In genomic region chr5:16897284-16897704, GRCh38 we compare ENCODE assay signal across 12 cellular contexts. TPM values are rescaled to one million over a fixed set of nuclear protein-coding genes. Genes with fewer than 3 reads are reported as not detected.
DNase-seq lines count a peak whose midpoint lies in the region; ATAC-seq and TF ChIP-seq lines count a peak whose summit lies in the region.
"Had no signal": no experiment of that assay in that cellular context is flagged by ENCODE, and none has a peak within 500 bp of the region (broad histone marks: within the 10 kb centered on the region; RNA-seq: fewer than 3 reads in every experiment).

No MANE protein-coding gene starts in this region.

- POLR2A ChIA-PET in BJ (lab: Charles Lee), result no interaction called here
- POLR2A ChIA-PET in WTC11 (lab: Charles Lee), result no interaction called here
- POLR2A ChIA-PET in CD8-positive, alpha-beta T cell (lab: Charles Lee), result no interaction called here

- no peak overlapping the region for H3K14ac ChIP-seq in mesenchymal stem cell (ENCODE audit: low read length in 2 of 2)

- H3K4me2 ChIP-seq in mesenchymal stem cell (ENCODE audit: low read length, poor library complexity, severe bottlenecking), result no peak overlapping the region

- H2AFZ ChIP-seq in mesenchymal stem cell (ENCODE audit: low read depth, low read length), result no peak overlapping the region

- CTCF ChIA-PET in BJ (lab: Yijun Ruan, JAX) (no interaction called here), WTC11 (lab: Charles Lee) (interaction anchor here (1.2 kb wide), 1 partner anchor 36 kb away, joined by 3 read pairs; no protein-coding TSS in a partner anchor)
- CTCF ChIA-PET in CD8-positive, alpha-beta T cell (lab: Charles Lee), result no interaction called here

- H3K27ac Mint-ChIP-seq in WTC11, result peak overlapping the region; percentile 75
- H3K27ac Mint-ChIP-seq in CD8-positive, alpha-beta T cell, result no peak overlapping the region
- H3K27ac Mint-ChIP-seq: activated T-cell treated with anti-CD3 and anti-CD28 coated beads, Interleukin-2, amount 50 U/mL, for 72 hours had no signal

- H2BK12ac ChIP-seq in mesenchymal stem cell (ENCODE audit: low read length in 2 of 2), result no peak overlapping the region

- peaks cover 75% of the 10 kb centered on the region for H3K4me1 Mint-ChIP-seq in WTC11
- no peaks in the 10 kb centered on the region for H3K4me1 Mint-ChIP-seq in CD8-positive, alpha-beta T cell (ENCODE audit: low read depth)

- H4K91ac ChIP-seq in mesenchymal stem cell (ENCODE audit: low read length), result no peak overlapping the region

- H3K36me3 ChIP-seq in BJ (ENCODE audit: control insufficient read depth, insufficient read depth, low read length), result no peaks in the 10 kb centered on the region; the same call in 1 of the 2 replicates
- no peaks in the 10 kb centered on the region for H3K36me3 ChIP-seq in mesenchymal stem cell (ENCODE audit: control insufficient read depth in 1 of 2, insufficient read depth in 2 of 2, low read depth in 1 of 2, low read length in 2 of 2)
- no peaks in the 10 kb centered on the region for H3K36me3 ChIP-seq in CD8-positive, alpha-beta T cell (ENCODE audit: insufficient read depth, low read length)
- H3K36me3 ChIP-seq: uterus, WERI-Rb-1 had no signal

- peaks cover 17% of the 10 kb centered on the region for H3K4me1 ChIP-seq in mesenchymal stem cell (ENCODE audit: control insufficient read depth, insufficient read depth, low read depth, low read length)
- no peaks in the 10 kb centered on the region for H3K4me1 ChIP-seq in CD8-positive, alpha-beta T cell (ENCODE audit: insufficient read depth, low read length)
- H3K4me1 ChIP-seq: uterus had no signal

- TF ChIP-seq CTCF in BJ (IDR thresholded peaks at IDR 0.05; ENCODE audit: insufficient read depth, low read depth, low read length) (no peak), WTC11 (IDR thresholded peaks at IDR 0.05) (no peak), GM20000 (IDR thresholded peaks at IDR 0.05; ENCODE audit: extremely low read depth, missing control alignments) (no peak)
- no peak for TF ChIP-seq CTCF in CD8-positive, alpha-beta T cell (IDR thresholded peaks at IDR 0.05)

- intact Hi-C loops in CD8-positive, alpha-beta T cell (cut with DNase I, micrococcal nuclease), result no loop called here

- no peaks in the 10 kb centered on the region for H3K9me3 Mint-ChIP-seq in WTC11
- H3K9me3 Mint-ChIP-seq in CD8-positive, alpha-beta T cell, result no peaks in the 10 kb centered on the region
- H3K9me3 Mint-ChIP-seq: activated T-cell treated with anti-CD3 and anti-CD28 coated beads, Interleukin-2, amount 50 U/mL, for 72 hours had no signal

- H3K27ac ChIP-seq in mesenchymal stem cell (ENCODE audit: low read length, poor library complexity, severe bottlenecking), result no peak overlapping the region
- H3K27ac ChIP-seq in CD8-positive, alpha-beta T cell (ENCODE audit: low read depth, low read length), result no peak overlapping the region
- H3K27ac ChIP-seq: uterus, WERI-Rb-1 had no signal

- peak overlapping the region; percentile 65 for H4K8ac ChIP-seq in mesenchymal stem cell (ENCODE audit: low read length)

- ATAC-seq in WTC11, result no peak
- ATAC-seq in CD8-positive, alpha-beta T cell, result no peak
- ATAC-seq: activated T-cell treated with anti-CD3 and anti-CD28 coated beads, Interleukin-2, amount 50 U/mL, for 72 hours; right cardiac atrium had no signal

- peak; percentile 24 for DNase-seq in BJ (ENCODE audit: low read depth)
- DNase-seq in HT-29 (ENCODE audit: low spot score), result peak; percentile 60
- no peak for DNase-seq in WTC11 (ENCODE audit: low spot score)
- peak; percentile 81 for DNase-seq in mesenchymal stem cell
- DNase-seq in activated CD8-positive, alpha-beta memory T cell treated with anti-CD3 and anti-CD28 coated beads, Interleukin-2, amount 50 U/mL, for 4 hours, result no peak
- no peak for DNase-seq in CD8-positive, alpha-beta T cell
- DNase-seq in GM20000 (ENCODE audit: low spot score), result no peak
- no peak for DNase-seq in NCI-H2107 treated with DMSO at 0.1 percent for 48 hours (lab: John Stamatoyannopoulos, UW; ENCODE audit: unreplicated experiment)
- DNase-seq: activated T-cell treated with anti-CD3 and anti-CD28 coated beads, Interleukin-2, amount 50 U/mL, for 72 hours; right cardiac atrium; uterus; WERI-Rb-1 had no signal

- H2BK15ac ChIP-seq in mesenchymal stem cell (ENCODE audit: low read depth, poor library complexity, severe bottlenecking), result no peak overlapping the region

- H3K18ac ChIP-seq in mesenchymal stem cell (ENCODE audit: low read depth in 1 of 2, low read length in 2 of 2), result peak overlapping the region in 1 of 2 experiments; percentile 72

- no peak overlapping the region for H2AK5ac ChIP-seq in mesenchymal stem cell (ENCODE audit: low read length, severe bottlenecking)

- no peaks in the 10 kb centered on the region for H3K27me3 Mint-ChIP-seq in WTC11 (ENCODE audit: low read depth)
- H3K27me3 Mint-ChIP-seq in CD8-positive, alpha-beta T cell (ENCODE audit: low read depth), result peaks cover 2% of the 10 kb centered on the region

- H3K4me3 Mint-ChIP-seq in WTC11, result no peak overlapping the region
- no peak overlapping the region for H3K4me3 Mint-ChIP-seq in CD8-positive, alpha-beta T cell
- H3K4me3 Mint-ChIP-seq: activated T-cell treated with anti-CD3 and anti-CD28 coated beads, Interleukin-2, amount 50 U/mL, for 72 hours had no signal

- no peaks in the 10 kb centered on the region for H3K9me3 ChIP-seq in mesenchymal stem cell (ENCODE audit: control insufficient read depth, low read length)
- no peaks in the 10 kb centered on the region for H3K9me3 ChIP-seq in CD8-positive, alpha-beta T cell (ENCODE audit: low read length)
- H3K9me3 ChIP-seq: uterus had no signal

- no peak overlapping the region for H2BK120ac ChIP-seq in mesenchymal stem cell (ENCODE audit: low read depth, low read length)

- peaks cover 25% of the 10 kb centered on the region for H3K79me1 ChIP-seq in mesenchymal stem cell (replicated peaks; ENCODE audit: low read length, poor library complexity, severe bottlenecking)

- H2BK5ac ChIP-seq in mesenchymal stem cell (ENCODE audit: low read depth, low read length, poor library complexity, severe bottlenecking), result no peak overlapping the region

- H3K27me3 ChIP-seq in BJ (ENCODE audit: control insufficient read depth, insufficient read depth, low read length) (no peaks in the 10 kb centered on the region), mesenchymal stem cell (ENCODE audit: control insufficient read depth in 1 of 2, insufficient read depth in 1 of 2, low read length in 2 of 2) (no peaks in the 10 kb centered on the region)
- no peaks in the 10 kb centered on the region for H3K27me3 ChIP-seq in CD8-positive, alpha-beta T cell (ENCODE audit: insufficient read depth, low read length)
- H3K27me3 ChIP-seq: uterus had no signal

- H3K4me3 ChIP-seq in BJ (ENCODE audit: low read depth, low read length) (no peak overlapping the region), mesenchymal stem cell (ENCODE audit: insufficient read depth in 1 of 2, low read depth in 1 of 2, low read length in 2 of 2) (no peak overlapping the region)
- H3K4me3 ChIP-seq in CD8-positive, alpha-beta T cell (ENCODE audit: low read depth, low read length), result no peak overlapping the region
- H3K4me3 ChIP-seq: uterus had no signal

- H3K9ac ChIP-seq in mesenchymal stem cell (ENCODE audit: low read length), result no peak overlapping the region

- H3K4ac ChIP-seq in mesenchymal stem cell (ENCODE audit: low read depth in 1 of 2, low read length in 2 of 2), result no peak overlapping the region

- H3K36me3 Mint-ChIP-seq in WTC11, result no peaks in the 10 kb centered on the region
- no peaks in the 10 kb centered on the region for H3K36me3 Mint-ChIP-seq in CD8-positive, alpha-beta T cell

- no peak overlapping the region for H3K23ac ChIP-seq in mesenchymal stem cell (ENCODE audit: low read length in 2 of 2)

- 15% methylated on average over 6 of the region's 7 CpGs for WGBS in mesenchymal stem cell

TF ChIP-seq in WTC11, 78 proteins besides CTCF, POLR2A, EP300 and RAD21 (continues in another document):
- TF ChIP-seq PRDM15 (CRISPR knock-in tag; IDR thresholded peaks at IDR 0.05) (no peak), ZNF263 (CRISPR knock-in tag; IDR thresholded peaks at IDR 0.05; ENCODE audit: low read depth) (no peak), FOXJ3 (CRISPR knock-in tag; IDR thresholded peaks at IDR 0.05; ENCODE audit: borderline replicate concordance) (no peak), USF1 (CRISPR knock-in tag; IDR thresholded peaks at IDR 0.05) (no peak), ATF1 (CRISPR knock-in tag; IDR thresholded peaks at IDR 0.05) (no peak)

RNA-seq across cellular contexts. Expression of gene MYO10, which starts 38.8 kb away (rescaled TPM):
- polyA plus RNA-seq in BJ (2011; rRNA removed), result 17.1 TPM in 2 replicates
- 51.7 and 61.1 TPM in 2 replicates for polyA minus RNA-seq in BJ (2011; rRNA and poly(A)+ RNA removed)
- 39.2 and 40.2 TPM in 2 replicates for total RNA-seq in HT-29 (2014; rRNA removed; shearing (Covaris generic))
- 89.8 to 90.8 TPM (median 90.7 TPM) in 3 replicates for total RNA-seq in WTC11 (2021)
- polyA plus RNA-seq in mesenchymal stem cell (2013, experiment 1 of 2), result 73.4 TPM
- 68.5 TPM for polyA plus RNA-seq in mesenchymal stem cell (2013, experiment 2 of 2)
- not detected for total RNA-seq in CD8-positive, alpha-beta T cell

Comparison
In these comparisons a context has a peak if more than half of its experiments do, and no peak if none do; other contexts are left out.
1. DNase-seq: peak in BJ (single experiment), HT-29 (single experiment) and mesenchymal stem cell (single experiment); none in WTC11 (single experiment), activated CD8-positive, alpha-beta memory T cell treated with anti-CD3 and anti-CD28 coated beads, Interleukin-2, amount 50 U/mL, for 4 hours (single experiment), CD8-positive, alpha-beta T cell (0 of 7), GM20000 (single experiment) and NCI-H2107 treated with DMSO at 0.1 percent for 48 hours (single experiment).
2. RNA of gene MYO10, which starts 38.8 kb away (total RNA-seq): 89.8 to 90.8 TPM in WTC11 and 39.2 to 40.2 TPM in HT-29; not detected in CD8-positive, alpha-beta T cell; every median in the first group is over 10 times any median in the second.